Comparison of ENCODE assay signal across 22 cellular contexts in the genomic region with DNA sequence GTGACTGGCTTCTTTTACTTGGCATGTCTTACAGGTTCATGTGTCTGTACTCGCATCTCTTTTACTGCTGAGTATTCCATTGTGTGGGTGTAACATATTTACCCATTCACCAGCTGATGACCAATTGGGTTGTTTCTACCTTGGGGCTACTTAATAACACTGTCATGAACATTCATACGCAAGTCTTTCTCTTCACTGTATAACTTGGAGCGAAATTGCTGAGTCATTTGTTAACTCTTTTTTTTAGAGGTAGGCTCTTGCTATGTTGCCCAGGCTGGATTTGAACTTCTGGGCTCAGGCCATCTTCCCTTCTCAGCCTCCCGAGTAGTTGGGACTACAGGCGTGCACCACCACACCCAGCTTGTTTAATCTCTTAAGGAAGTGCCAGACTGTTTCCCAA. TPM values are rescaled to one million over a fixed set of nuclear protein-coding genes. Genes with fewer than 3 reads are reported as not detected.
A peak's percentile ranks its signal among the peaks of the same experiment; 100 is the strongest.
DNase-seq lines count a peak whose midpoint lies in the region; ATAC-seq, FAIRE-seq and TF ChIP-seq lines count a peak whose summit lies in the region.
"Had no signal": no experiment of that assay in that cellular context is flagged by ENCODE, and none has a peak within 500 bp of the region (broad histone marks: within the 10 kb centered on the region; RNA-seq: fewer than 3 reads in every experiment).

No MANE protein-coding gene starts in this region.

- no peak overlapping the region for H2AK5ac ChIP-seq in H1 (ENCODE audit: low read depth, low read length)

- no peak overlapping the region for H2BK120ac ChIP-seq in H1 (replicated peaks; ENCODE audit: low read depth, low read length)

- no peak overlapping the region for H3K56ac ChIP-seq in H1 (replicated peaks; ENCODE audit: insufficient read length, low read depth, low read length)

- TF ChIP-seq POLR2A in breast epithelium (IDR thresholded peaks at IDR 0.05) = no peak
- TF ChIP-seq POLR2A in H1 (IDR thresholded peaks at IDR 0.05; ENCODE audit: control extremely low read depth in 1 of 2, low read depth in 2 of 2, low read length in 2 of 2) = no peak

- no peak for FAIRE-seq in H1 (lab: Jason Lieb, UNC)
- FAIRE-seq: HTR-8/SVneo had no signal

- no peaks in the 10 kb centered on the region for H3K27me3 ChIP-seq in breast epithelium
- no peaks in the 10 kb centered on the region for H3K27me3 ChIP-seq in RWPE2 (ENCODE audit: insufficient read depth, poor library complexity, severe bottlenecking)
- H3K27me3 ChIP-seq in H1 (replicated peaks in 1 of 4; ENCODE audit: control insufficient read depth in 3 of 4, extremely low read depth in 1 of 4, insufficient read depth in 3 of 4, low read length in 3 of 4) = no peaks in the 10 kb centered on the region
- H3K27me3 ChIP-seq: left lung had no signal

- H3K23me2 ChIP-seq in H1 (ENCODE audit: low read depth, low read length) = no peaks in the 10 kb centered on the region

- no peak overlapping the region for H4K91ac ChIP-seq in H1 (replicated peaks; ENCODE audit: insufficient read length, low read length)

- H3K36me3 ChIP-seq in breast epithelium = no peaks in the 10 kb centered on the region
- H3K36me3 ChIP-seq in RWPE2 (ENCODE audit: low read depth) = peaks cover 20% of the 10 kb centered on the region
- peaks cover 9 to 45% (median 24%) of the 10 kb centered on the region in 4 experiments; a peak in 7 of 8 replicates for H3K36me3 ChIP-seq in H1 (ENCODE audit: control insufficient read depth in 2 of 4, insufficient read depth in 4 of 4, low read length in 3 of 4)

- peaks cover 11% of the 10 kb centered on the region for H3K79me1 ChIP-seq in H1 (ENCODE audit: low read depth, low read length)

- H3K27ac ChIP-seq in breast epithelium (no peak overlapping the region), RWPE2 (ENCODE audit: poor library complexity, severe bottlenecking) (no peak overlapping the region), H1 (ENCODE audit: low read depth, low read length) (no peak overlapping the region)
- H3K27ac ChIP-seq: left lung had no signal

- H3K9me3 ChIP-seq in breast epithelium (no peaks in the 10 kb centered on the region), RWPE2 (ENCODE audit: severe bottlenecking) (no peaks in the 10 kb centered on the region), H1 (ENCODE audit: insufficient read depth in 2 of 2, low read depth in 1 of 2, low read length in 1 of 2) (no peaks in the 10 kb centered on the region)
- H3K9me3 ChIP-seq: left lung, mucosa of descending colon had no signal

- TF ChIP-seq RAD21 in H1 (IDR thresholded peaks at IDR 0.05 in 1 of 2, conservative IDR thresholded peaks at IDR 0.05 in 1 of 2; ENCODE audit: low read depth in 2 of 2, low read length in 2 of 2) = no peak

- no peak overlapping the region for H3K23ac ChIP-seq in H1 (ENCODE audit: insufficient read length)

- H2AFZ ChIP-seq in H1 (ENCODE audit: low read length) = no peak overlapping the region

- peak; percentile 90 for DNase-seq in MCF 10A (ENCODE audit: unreplicated experiment)
- DNase-seq in breast epithelium (ENCODE audit: low spot score in 2 of 2) = no peak
- DNase-seq in RWPE2 (ENCODE audit: low spot score) = no peak
- DNase-seq in H1 (ENCODE audit: low read depth in 1 of 2, low spot score in 2 of 2) = no peak
- DNase-seq in stimulated activated naive B cell treated with anti-CD40 and anti-IgM and Interleukin-4, amounts not matched to agents 10 μg/mL and 1 μg/mL and 100 μg/mL, for 72 hours = no peak
- no peak for DNase-seq in GM20000 (ENCODE audit: low spot score)
- DNase-seq in SIG-M5 (lab: John Stamatoyannopoulos, UW) = no peak
- no peak for DNase-seq in H4 (ENCODE audit: low spot score)
- DNase-seq: activated T-cell treated with anti-CD3 and anti-CD28 coated beads, Interleukin-2, amount 50 U/mL, for 1 hour; CD4-positive, CD25-positive, alpha-beta regulatory T cell; left lung; mucosa of descending colon; NCI-H1092 treated with DMSO at 0.1 percent for 48 hours; NCI-H2081 treated with DMSO at 0.1 percent for 48 hours had no signal

- H3K4me2 ChIP-seq in H1 (ENCODE audit: insufficient read depth in 1 of 2, low read depth in 2 of 2, low read length in 2 of 2) = no peak overlapping the region

- H3K27me3 Mint-ChIP-seq in MCF 10A (ENCODE audit: insufficient read depth, unreplicated experiment) = no peaks in the 10 kb centered on the region
- no peaks in the 10 kb centered on the region for H3K27me3 Mint-ChIP-seq in stimulated activated naive B cell treated with anti-CD40 and anti-IgM and Interleukin-4, amounts not matched to agents 10 μg/mL and 1 μg/mL and 100 μg/mL, for 72 hours

- peaks cover 2 to 3% of the 10 kb centered on the region in 2 experiments for H4K20me1 ChIP-seq in H1 (replicated peaks in 1 of 2; ENCODE audit: control insufficient read depth in 1 of 2, insufficient read depth in 2 of 2, low read length in 2 of 2)

- peaks cover 44% of the 10 kb centered on the region for H3K4me1 Mint-ChIP-seq in MCF 10A (ENCODE audit: insufficient read depth, unreplicated experiment)
- H3K4me1 Mint-ChIP-seq in stimulated activated naive B cell treated with anti-CD40 and anti-IgM and Interleukin-4, amounts not matched to agents 10 μg/mL and 1 μg/mL and 100 μg/mL, for 72 hours = peaks cover 8 to 34% of the 10 kb centered on the region in 2 donors

- H3K36me3 Mint-ChIP-seq in MCF 10A (ENCODE audit: insufficient read depth, unreplicated experiment) = peaks cover 55% of the 10 kb centered on the region
- H3K36me3 Mint-ChIP-seq in stimulated activated naive B cell treated with anti-CD40 and anti-IgM and Interleukin-4, amounts not matched to agents 10 μg/mL and 1 μg/mL and 100 μg/mL, for 72 hours = peaks cover 22 to 54% of the 10 kb centered on the region in 2 donors

- no peak overlapping the region for H3K4ac ChIP-seq in H1 (replicated peaks; ENCODE audit: insufficient read length, low read depth, low read length)

- peak; percentile 35; the same call in 2 of the 3 replicates for ATAC-seq in RWPE2 (ENCODE audit: low read depth)
- no peak for ATAC-seq in stimulated activated naive B cell treated with anti-CD40 and anti-IgM and Interleukin-4, amounts not matched to agents 10 μg/mL and 1 μg/mL and 100 μg/mL, for 72 hours (replicated peaks)
- ATAC-seq: activated naive CD4-positive, alpha-beta T cell treated with anti-CD3 and anti-CD28 coated beads, Interleukin-2, amount 50 U/mL, for 72 hours; left lung; mucosa of descending colon; Right ventricle myocardium inferior had no signal

- no peak for TF ChIP-seq EP300 in H1 (IDR thresholded peaks at IDR 0.05; ENCODE audit: borderline replicate concordance in 1 of 2, low read depth in 2 of 2, low read length in 2 of 2)

- intact Hi-C loops in MCF 10A (cut with micrococcal nuclease) (no loop called here), breast epithelium (cut with DNase I; ENCODE audit: low total_unique reads) (no loop called here)

- H2BK15ac ChIP-seq in H1 (ENCODE audit: low read length) = no peak overlapping the region

- peak overlapping the region; percentile 17 for H3K27ac Mint-ChIP-seq in MCF 10A (ENCODE audit: low read depth, unreplicated experiment)
- peak overlapping the region; percentile 17 for H3K27ac Mint-ChIP-seq in stimulated activated naive B cell treated with anti-CD40 and anti-IgM and Interleukin-4, amounts not matched to agents 10 μg/mL and 1 μg/mL and 100 μg/mL, for 72 hours
- H3K27ac Mint-ChIP-seq: CD4-positive, CD25-positive, alpha-beta regulatory T cell had no signal

- no peak overlapping the region for H3K9ac ChIP-seq in H1 (replicated peaks in 1 of 4; ENCODE audit: extremely low read depth in 1 of 4, low read depth in 3 of 4, low read length in 3 of 4)

- CTCF ChIA-PET in MCF 10A (lab: Yijun Ruan, JAX) (interaction anchor here (0.6 to 1.4 kb wide), 6 partner anchors 34 to 437 kb away, joined by 3 to 5 read pairs (median 4); no protein-coding TSS in a partner anchor), H1 (lab: Charles Lee; ENCODE audit: partially characterized antibody) (interaction anchor here (0.6 to 3.0 kb wide), 6 partner anchors 11 to 443 kb away, joined by 3 to 10 read pairs (median 3); no protein-coding TSS in a partner anchor)

- H3K4me3 Mint-ChIP-seq in MCF 10A (ENCODE audit: unreplicated experiment) = no peak overlapping the region
- H3K4me3 Mint-ChIP-seq in stimulated activated naive B cell treated with anti-CD40 and anti-IgM and Interleukin-4, amounts not matched to agents 10 μg/mL and 1 μg/mL and 100 μg/mL, for 72 hours = no peak overlapping the region

- BruUV-seq in MCF 10A (replicated peaks; lab: Mats Ljungman, UMichigan) = no TSS peak

- H3K14ac ChIP-seq in H1 (ENCODE audit: insufficient read length) = no peak overlapping the region

- H2BK12ac ChIP-seq in H1 (ENCODE audit: low read depth, low read length) = no peak overlapping the region

- H3K4me3 ChIP-seq in breast epithelium (no peak overlapping the region), RWPE2 (ENCODE audit: severe bottlenecking) (no peak overlapping the region), H1 (ENCODE audit: extremely low read depth in 1 of 4, insufficient read depth in 2 of 4, low read depth in 3 of 4, low read length in 4 of 4) (no peak overlapping the region)
- H3K4me3 ChIP-seq: left lung, mucosa of descending colon had no signal

- WGBS in H1 (ENCODE audit: extremely low coverage in 1 of 2, insufficient coverage in 1 of 2, insufficient read length in 1 of 2, insufficient replicate concordance in 2 of 2, low coverage in 1 of 2, low lambda C conversion rate in 2 of 2, missing lambda C conversion rate in 1 of 2), 2 experiments = 93% methylated on average over 5 of the region's 5 CpGs; no CpG with 5 or more reads in 1 of the 2 experiments

- no peak overlapping the region for H3K18ac ChIP-seq in H1 (ENCODE audit: extremely low read depth, low read length)

- POLR2A ChIA-PET in MCF 10A (lab: Yijun Ruan, JAX) = interaction anchor here (0.6 to 10.0 kb wide), 14 partner anchors 9 to 463 kb away, joined by 3 to 263 read pairs (median 4); partner anchors contain the start of genes EPHX1, LEFTY1, SDE2 and SRP9
- POLR2A ChIA-PET in H1 (lab: Charles Lee; ENCODE audit: partially characterized antibody) = interaction anchor here (1.1 to 1.8 kb wide), 5 partner anchors 14 to 64 kb away, joined by 3 to 5 read pairs (median 3); no protein-coding TSS in a partner anchor

- TF ChIP-seq CTCF in MCF 10A (IDR thresholded peaks at IDR 0.05; ENCODE audit: unreplicated experiment) = no peak
- TF ChIP-seq CTCF in breast epithelium (IDR thresholded peaks at IDR 0.05) = no peak
- no peak for TF ChIP-seq CTCF in RWPE2 (IDR thresholded peaks at IDR 0.05; ENCODE audit: poor library complexity, severe bottlenecking)
- no peak for TF ChIP-seq CTCF in H1 (IDR thresholded peaks at IDR 0.05; ENCODE audit: control extremely low read depth in 1 of 3, insufficient read depth in 1 of 3, low read depth in 1 of 3, low read length in 3 of 3)
- no peak for TF ChIP-seq CTCF in GM20000 (IDR thresholded peaks at IDR 0.05; ENCODE audit: extremely low read depth, missing control alignments)

- H3K79me2 ChIP-seq in H1 (ENCODE audit: control insufficient read depth in 1 of 2, insufficient read depth in 2 of 2, low read length in 2 of 2) = peaks cover 0 to 6% of the 10 kb centered on the region in 2 experiments; a peak in 2 of 4 replicates

- H4K8ac ChIP-seq in H1 (ENCODE audit: extremely low read depth, insufficient read depth, low read length) = no peak overlapping the region

- no peak overlapping the region for H4K5ac ChIP-seq in H1 (ENCODE audit: insufficient read length, low read depth, low read length)

- H2BK20ac ChIP-seq in H1 (ENCODE audit: low read length) = no peak overlapping the region

- peaks cover 0 to 14% of the 10 kb centered on the region in 2 donors for H3K4me1 ChIP-seq in breast epithelium
- peaks cover 15% of the 10 kb centered on the region for H3K4me1 ChIP-seq in RWPE2 (ENCODE audit: insufficient read depth, poor library complexity, severe bottlenecking)
- peaks cover 0 to 2% (median under 1%) of the 10 kb centered on the region in 4 experiments; a peak in 3 of 7 replicates for H3K4me1 ChIP-seq in H1 (replicated peaks in 1 of 4; ENCODE audit: control insufficient read depth in 3 of 4, insufficient read depth in 4 of 4, low read length in 3 of 4)

- no peak overlapping the region for H2BK5ac ChIP-seq in H1 (ENCODE audit: low read depth, low read length)

- H3K9me3 Mint-ChIP-seq in MCF 10A (ENCODE audit: unreplicated experiment) = no peaks in the 10 kb centered on the region
- H3K9me3 Mint-ChIP-seq in stimulated activated naive B cell treated with anti-CD40 and anti-IgM and Interleukin-4, amounts not matched to agents 10 μg/mL and 1 μg/mL and 100 μg/mL, for 72 hours = no peaks in the 10 kb centered on the region
- H3K9me3 Mint-ChIP-seq: activated naive CD4-positive, alpha-beta T cell treated with anti-CD3 and anti-CD28 coated beads, Interleukin-2, amount 50 U/mL, for 72 hours; CD4-positive, CD25-positive, alpha-beta regulatory T cell had no signal

RNA-seq across cellular contexts. Expression of gene PYCR2, which starts 6.5 kb away (rescaled TPM):
- total RNA-seq in MCF 10A (2022) = 172 and 173 TPM in 2 replicates
- total RNA-seq in breast epithelium = 10 to 100 TPM; 40.2 to 49.3 (median 47.9) TPM
- 84.3 and 84.6 TPM in 2 replicates for total RNA-seq in H1 (2021; fragmentation: NEBNext Ultra II Directional; extraction: Animal tissue kit (Norgen Biotek cat#: 25700))
- polyA plus RNA-seq in H1 (2011; rRNA removed) = 79.3 and 96.6 TPM in 2 replicates
- 96.5 TPM for polyA plus RNA-seq in H1 (2011; cell fraction: cytosol; rRNA removed)
- polyA plus RNA-seq in H1 (2011; cell fraction: nucleus; rRNA removed) = 96.7 TPM
- polyA plus RNA-seq in H1 (2012, experiment 1 of 2) = 63.1 to 84.9 TPM (median 76.1 TPM) in 4 replicates
- 59.4 TPM for polyA plus RNA-seq in H1 (2012, experiment 2 of 2)
- polyA plus RNA-seq in H1 (2013, experiment 1 of 2) = 113 TPM
- 115 TPM for polyA plus RNA-seq in H1 (2013, experiment 2 of 2)
- polyA minus RNA-seq in H1 (2011; rRNA and poly(A)+ RNA removed) = 41.8 and 68.7 TPM in 2 replicates
- 22.0 TPM for polyA minus RNA-seq in H1 (2011; cell fraction: cytosol; rRNA and poly(A)+ RNA removed)
- polyA minus RNA-seq in H1 (2011; cell fraction: nucleus; rRNA and poly(A)+ RNA removed) = 26.9 TPM
- 37.2 and 38.6 TPM in 2 replicates for total RNA-seq in H4 (2014; rRNA removed; shearing (Covaris generic))

RNA-seq across cellular contexts. Expression of gene LEFTY2, which starts 23.5 kb away (rescaled TPM):
- not detected in 2 replicates for total RNA-seq in MCF 10A (2022)
- under 1 TPM in 2 of 3 donors, not detected in 1; 0.88 to 0.96 TPM for total RNA-seq in breast epithelium
- 3.2 and 4.3 TPM in 2 replicates for total RNA-seq in H1 (2021; fragmentation: NEBNext Ultra II Directional; extraction: Animal tissue kit (Norgen Biotek cat#: 25700))
- 2.6 and 2.9 TPM in 2 replicates for polyA plus RNA-seq in H1 (2011; rRNA removed)
- 3.1 TPM for polyA plus RNA-seq in H1 (2011; cell fraction: cytosol; rRNA removed)
- 2.5 TPM for polyA plus RNA-seq in H1 (2011; cell fraction: nucleus; rRNA removed)
- polyA plus RNA-seq in H1 (2012, experiment 1 of 2) = 0.94 to 1.9 TPM (median 1.4 TPM) in 4 replicates
- 2.2 TPM for polyA plus RNA-seq in H1 (2012, experiment 2 of 2)
- polyA plus RNA-seq in H1 (2013, experiment 1 of 2) = 44.6 TPM
- polyA plus RNA-seq in H1 (2013, experiment 2 of 2) = 54.0 TPM
- polyA minus RNA-seq in H1 (2011; rRNA and poly(A)+ RNA removed) = 0.83 and 1.4 TPM in 2 replicates
- 0.88 TPM for polyA minus RNA-seq in H1 (2011; cell fraction: cytosol; rRNA and poly(A)+ RNA removed)
- 1.5 TPM for polyA minus RNA-seq in H1 (2011; cell fraction: nucleus; rRNA and poly(A)+ RNA removed)
- not detected in 2 replicates for total RNA-seq in H4 (2014; rRNA removed; shearing (Covaris generic))
- total RNA-seq: activated naive CD4-positive, alpha-beta T cell treated with anti-CD3 and anti-CD28 coated beads, Interleukin-2, amount 50 U/mL, for 72 hours; CD4-positive, CD25-positive, alpha-beta regulatory T cell; LHCN-M2; NCI-H460 had no signal
- polyA plus RNA-seq: AG04450; CD4-positive, CD25-positive, alpha-beta regulatory T cell had no signal

RNA-seq across cellular contexts. Expression of gene LEFTY1, which starts 28.6 kb away (rescaled TPM):
- total RNA-seq in MCF 10A (2022) = not detected in 2 replicates
- total RNA-seq in breast epithelium = under 1 TPM in 1 of 3 donors, not detected in 2; 0.48 TPM
- total RNA-seq in H1 (2021; fragmentation: NEBNext Ultra II Directional; extraction: Animal tissue kit (Norgen Biotek cat#: 25700)) = 8.4 and 11.7 TPM in 2 replicates
- polyA plus RNA-seq in H1 (2011; rRNA removed) = 4.5 and 7.3 TPM in 2 replicates
- 7.1 TPM for polyA plus RNA-seq in H1 (2011; cell fraction: cytosol; rRNA removed)
- polyA plus RNA-seq in H1 (2011; cell fraction: nucleus; rRNA removed) = 8.4 TPM
- polyA plus RNA-seq in H1 (2012, experiment 1 of 2) = 1.8 to 3.5 TPM (median 3.1 TPM) in 4 replicates
- polyA plus RNA-seq in H1 (2012, experiment 2 of 2) = 3.5 TPM
- polyA plus RNA-seq in H1 (2013, experiment 1 of 2) = 112 TPM
- 131 TPM for polyA plus RNA-seq in H1 (2013, experiment 2 of 2)
- polyA minus RNA-seq in H1 (2011; rRNA and poly(A)+ RNA removed) = 0.66 and 1.3 TPM in 2 replicates
- polyA minus RNA-seq in H1 (2011; cell fraction: cytosol; rRNA and poly(A)+ RNA removed) = 3.0 TPM
- 3.1 TPM for polyA minus RNA-seq in H1 (2011; cell fraction: nucleus; rRNA and poly(A)+ RNA removed)
- total RNA-seq in H4 (2014; rRNA removed; shearing (Covaris generic)) = 0.50 TPM in 1 of 2 replicates, not detected in the other
- total RNA-seq: cardiac septum, LHCN-M2, NCI-H460, pulmonary artery endothelial cell, Right ventricle myocardium inferior had no signal

RNA-seq across cellular contexts. Expression of gene TMEM63A, which starts 35.4 kb away (rescaled TPM):
- total RNA-seq in MCF 10A (2022) = 52.1 and 71.2 TPM in 2 replicates
- 10 to 100 TPM; 69.6 to 88.0 (median 80.6) TPM for total RNA-seq in breast epithelium
- 41.2 and 55.4 TPM in 2 replicates for total RNA-seq in H1 (2021; fragmentation: NEBNext Ultra II Directional; extraction: Animal tissue kit (Norgen Biotek cat#: 25700))
- 26.1 and 38.5 TPM in 2 replicates for polyA plus RNA-seq in H1 (2011; rRNA removed)
- polyA plus RNA-seq in H1 (2011; cell fraction: cytosol; rRNA removed) = 28.6 TPM
- polyA plus RNA-seq in H1 (2011; cell fraction: nucleus; rRNA removed) = 210 TPM
- 25.5 to 31.0 TPM (median 28.0 TPM) in 4 replicates for polyA plus RNA-seq in H1 (2012, experiment 1 of 2)
- 17.4 TPM for polyA plus RNA-seq in H1 (2012, experiment 2 of 2)
- 90.4 TPM for polyA plus RNA-seq in H1 (2013, experiment 1 of 2)
- 88.5 TPM for polyA plus RNA-seq in H1 (2013, experiment 2 of 2)
- 42.6 and 57.5 TPM in 2 replicates for polyA minus RNA-seq in H1 (2011; rRNA and poly(A)+ RNA removed)
- polyA minus RNA-seq in H1 (2011; cell fraction: cytosol; rRNA and poly(A)+ RNA removed) = 21.2 TPM
- 70.6 TPM for polyA minus RNA-seq in H1 (2011; cell fraction: nucleus; rRNA and poly(A)+ RNA removed)
- 4.0 and 6.8 TPM in 2 replicates for total RNA-seq in H4 (2014; rRNA removed; shearing (Covaris generic))
